Comparison of ENCODE assay signal across 8 cellular contexts in the genomic region with DNA sequence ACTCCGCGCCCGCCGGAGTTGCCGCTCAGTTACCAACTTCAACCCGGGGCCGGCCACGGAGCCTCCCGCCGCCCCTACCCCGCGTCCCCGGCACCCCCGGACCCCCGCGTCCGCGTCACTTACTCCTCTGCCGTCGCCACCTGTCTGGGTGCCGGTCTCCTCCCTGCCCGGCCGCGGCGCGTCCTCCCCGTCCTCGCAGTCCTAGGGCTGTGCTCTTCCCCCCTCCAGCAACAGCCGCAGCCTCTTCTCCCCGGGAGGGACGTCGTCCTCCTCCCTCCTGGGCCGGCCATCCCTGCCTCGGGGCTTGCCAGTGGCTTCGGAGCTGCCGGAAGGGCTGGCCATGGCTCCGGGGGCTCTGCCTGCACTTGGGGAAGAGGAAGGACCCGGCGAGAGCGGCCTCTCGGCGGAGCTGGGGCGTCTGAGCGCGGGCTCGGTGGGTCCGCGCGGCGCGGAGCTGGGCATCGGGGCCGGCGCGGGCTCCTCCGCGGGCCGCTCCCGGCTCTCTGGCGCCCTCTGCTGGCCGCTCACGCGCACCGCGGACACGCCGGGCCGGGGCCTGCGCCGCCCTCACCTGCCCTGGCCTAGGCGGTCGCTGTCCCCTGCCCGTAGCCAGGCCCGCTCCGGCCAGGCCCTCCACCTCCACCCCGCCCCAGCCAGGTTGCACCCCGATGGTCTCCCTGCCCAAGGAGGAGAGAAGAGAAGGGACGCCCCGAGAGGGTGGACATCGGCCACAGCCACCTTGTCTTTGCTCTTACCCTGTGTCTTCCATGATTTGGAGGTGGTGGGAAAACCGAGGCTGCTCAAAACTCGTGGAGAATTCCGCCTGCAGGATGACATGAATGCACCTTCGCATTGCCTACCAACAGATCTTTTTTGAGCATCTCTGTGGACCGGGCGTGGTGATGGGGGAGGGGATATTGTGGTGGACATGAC. TPM values are rescaled to one million over a fixed set of nuclear protein-coding genes. Genes with fewer than 3 reads are reported as not detected.
DNase-seq lines count a peak whose midpoint lies in the region; ATAC-seq and TF ChIP-seq lines count a peak whose summit lies in the region.
"Not testable (repeated sequence)": the region's sequence is repeated elsewhere in the genome, so short reads cannot be mapped to it uniquely, and the experiment has no call there.

No MANE protein-coding gene starts in this region.

- ATAC-seq in omental fat pad (ENCODE audit: low FRiP score), result not testable (repeated sequence)

- H3K4me3 ChIP-seq in right atrium auricular region, result peak overlapping the region; percentile 32 to 56

- not testable (repeated sequence) for H3K36me3 ChIP-seq in right atrium auricular region

- H3K4me3 Mint-ChIP-seq in HFFc6 (0 out of 2 replicates have a peak overlapping the region, but pooled peaks have one; percentile 53), MCF 10A (ENCODE audit: unreplicated experiment) (peak overlapping the region; percentile 61)

- CTCF ChIA-PET in MCF 10A (lab: Yijun Ruan, JAX), result interaction anchor here (0.6 to 2.6 kb wide), 11 partner anchors 8 to 755 kb away, joined by 3 to 41 read pairs (median 5); no protein-coding TSS in a partner anchor

- POLR2A ChIA-PET in MCF 10A (lab: Yijun Ruan, JAX), result interaction anchor here (0.7 kb wide), 1 partner anchor 344 kb away, joined by 3 read pairs; no protein-coding TSS in a partner anchor

- TF ChIP-seq CTCF in HFFc6 (IDR thresholded peaks at IDR 0.05) (peak; percentile 82), MCF 10A (IDR thresholded peaks at IDR 0.05; ENCODE audit: unreplicated experiment) (peak; percentile 76), right atrium auricular region (IDR thresholded peaks at IDR 0.05) (peak; percentile 78 to 92), omental fat pad (IDR thresholded peaks at IDR 0.05) (peak in 2 of 3 donors; percentile 57 to 84)

- BruUV-seq in MCF 10A (replicated peaks; lab: Mats Ljungman, UMichigan), result not testable (repeated sequence)

- H3K36me3 Mint-ChIP-seq in HFFc6 (ENCODE audit: low read depth); MCF 10A (ENCODE audit: insufficient read depth, unreplicated experiment): not testable (repeated sequence)

- H3K27ac ChIP-seq in right atrium auricular region, result not testable (repeated sequence)

- H3K4me1 Mint-ChIP-seq in HFFc6 (ENCODE audit: low read depth); MCF 10A (ENCODE audit: insufficient read depth, unreplicated experiment): not testable (repeated sequence)

- H3K4me1 ChIP-seq in right atrium auricular region, result not testable (repeated sequence)

- intact Hi-C loops in MCF 10A (cut with micrococcal nuclease), result loop anchor here (2.0 to 5.0 kb wide), 3 partner anchors 60 to 512 kb away; no protein-coding TSS in a partner anchor

- not testable (repeated sequence) for H3K27ac Mint-ChIP-seq in HFFc6; MCF 10A (ENCODE audit: low read depth, unreplicated experiment)

- not testable (repeated sequence) for H3K27me3 ChIP-seq in right atrium auricular region

- DNase-seq in CD1c-positive myeloid dendritic cell (ENCODE audit: extremely low spot score) (peak; percentile 74), NOMO-1 (lab: John Stamatoyannopoulos, UW; ENCODE audit: unreplicated experiment in 2 of 2) (peak; percentile 42 to 70), MCF 10A (ENCODE audit: unreplicated experiment) (peak; percentile 30)
- DNase-seq in HFFc6; right atrium auricular region (ENCODE audit: low spot score); omental fat pad (ENCODE audit: low spot score): not testable (repeated sequence)
- peak; percentile 65 for DNase-seq in activated CD4-positive, alpha-beta T cell treated with anti-CD3 and anti-CD28 coated beads, Interleukin-2, amount 50 U/mL, for 1 hour
- DNase-seq in stimulated activated CD8-positive, alpha-beta memory T cell treated with anti-CD3 and anti-CD28 coated beads, Interleukin-4, amount 100 ng/mL, for 48 hours, result peak; percentile 82

- peaks cover 45% of the 10 kb centered on the region for H3K27me3 Mint-ChIP-seq in HFFc6 (ENCODE audit: insufficient read depth)
- H3K27me3 Mint-ChIP-seq in MCF 10A (ENCODE audit: insufficient read depth, unreplicated experiment), result peaks cover 48% of the 10 kb centered on the region

- not testable (repeated sequence) for H3K9me3 Mint-ChIP-seq in HFFc6; MCF 10A (ENCODE audit: unreplicated experiment)

- H3K9me3 ChIP-seq in right atrium auricular region, result not testable (repeated sequence)

RNA-seq across cellular contexts. Expression of a gene that starts 28.4 kb away (rescaled TPM):
- total RNA-seq in HFFc6 (2021; fragmentation: NEBNext Ultra II Directional; extraction: Animal tissue kit (Norgen Biotek cat#: 25700)), result not detected
- total RNA-seq in MCF 10A (2022), result not detected in 2 replicates
- under 1 TPM in 1 of 2 donors, not detected in 1; 0.55 TPM for total RNA-seq in right atrium auricular region
- under 1 TPM in 1 of 4 donors, not detected in 3; 0.65 TPM for total RNA-seq in omental fat pad
